13 cellular contexts compared by ENCODE assay signal in the genomic region with DNA sequence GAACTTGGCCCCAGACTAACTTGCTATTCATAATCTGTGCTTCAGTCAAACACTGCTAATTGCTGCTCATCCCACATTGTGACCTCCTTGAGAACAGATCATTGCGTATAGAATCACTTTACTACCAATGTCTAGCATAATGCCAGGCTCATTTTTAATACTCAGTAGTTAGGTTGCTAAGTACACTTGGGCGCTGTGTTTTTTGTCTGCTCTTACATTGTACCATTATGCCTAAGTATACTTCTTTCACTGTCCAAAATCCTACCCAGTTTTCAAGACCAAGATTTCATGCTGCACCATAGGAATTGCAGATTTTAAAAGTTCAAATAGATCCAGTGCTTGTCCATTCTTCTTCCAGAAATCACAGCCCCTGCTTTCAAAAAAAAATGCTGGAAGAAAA. TPM values are rescaled to one million over a fixed set of nuclear protein-coding genes. Genes with fewer than 3 reads are reported as not detected.
DNase-seq lines count a peak whose midpoint lies in the region; ATAC-seq, FAIRE-seq and TF ChIP-seq lines count a peak whose summit lies in the region.
"Had no signal": no experiment of that assay in that cellular context is flagged by ENCODE, and none has a peak within 500 bp of the region (broad histone marks: within the 10 kb centered on the region; RNA-seq: fewer than 3 reads in every experiment).

No MANE protein-coding gene starts in this region.

- H3K9me3 Mint-ChIP-seq in WTC11: no peaks in the 10 kb centered on the region
- H3K9me3 Mint-ChIP-seq in CD4-positive, alpha-beta T cell: no peaks in the 10 kb centered on the region

- H3K27me3 Mint-ChIP-seq in WTC11 (ENCODE audit: low read depth): no peaks in the 10 kb centered on the region
- peaks cover 4% of the 10 kb centered on the region for H3K27me3 Mint-ChIP-seq in CD4-positive, alpha-beta T cell

- ATAC-seq in WTC11: no peak
- ATAC-seq in CD4-positive, alpha-beta T cell (ENCODE audit: poor library complexity): no peak
- ATAC-seq: HCT116 had no signal

- CTCF ChIA-PET in WTC11 (lab: Charles Lee): no interaction called here
- CTCF ChIA-PET in CD4-positive, alpha-beta T cell (lab: Charles Lee): no interaction called here

- no peaks in the 10 kb centered on the region for H3K36me3 Mint-ChIP-seq in WTC11
- no peaks in the 10 kb centered on the region for H3K36me3 Mint-ChIP-seq in CD4-positive, alpha-beta T cell (ENCODE audit: low read depth)
- H3K36me3 Mint-ChIP-seq: CD14-positive monocyte had no signal

- intact Hi-C loops in CD4-positive, alpha-beta T cell (cut with DNase I, micrococcal nuclease): no loop called here

- H3K27ac ChIP-seq in CD4-positive, alpha-beta T cell (ENCODE audit: low read depth, low read length): no peak overlapping the region

- H3K36me3 ChIP-seq in bronchial epithelial cell (ENCODE audit: control insufficient read depth, insufficient read depth, low read length): no peaks in the 10 kb centered on the region

- H3K9me3 ChIP-seq in CD4-positive, alpha-beta T cell (ENCODE audit: control insufficient read depth, low read length): no peaks in the 10 kb centered on the region

- no peak overlapping the region for H3K27ac Mint-ChIP-seq in WTC11
- no peak overlapping the region for H3K27ac Mint-ChIP-seq in CD4-positive, alpha-beta T cell
- H3K27ac Mint-ChIP-seq: CD14-positive monocyte; CD8-positive, alpha-beta memory T cell; IgD-negative memory B cell had no signal

- POLR2A ChIA-PET in WTC11 (lab: Charles Lee): no interaction called here
- POLR2A ChIA-PET in CD4-positive, alpha-beta T cell (lab: Charles Lee): no interaction called here

- no peaks in the 10 kb centered on the region for H3K4me1 Mint-ChIP-seq in WTC11
- no peaks in the 10 kb centered on the region for H3K4me1 Mint-ChIP-seq in CD4-positive, alpha-beta T cell (ENCODE audit: low read depth)
- H3K4me1 Mint-ChIP-seq: CD14-positive monocyte; CD8-positive, alpha-beta memory T cell; IgD-negative memory B cell had no signal

- H3K4me3 Mint-ChIP-seq in WTC11: no peak overlapping the region
- H3K4me3 Mint-ChIP-seq in CD4-positive, alpha-beta T cell: no peak overlapping the region
- H3K4me3 Mint-ChIP-seq: CD14-positive monocyte; CD8-positive, alpha-beta memory T cell; IgD-negative memory B cell had no signal

- H3K27me3 ChIP-seq in bronchial epithelial cell (ENCODE audit: control insufficient read depth, insufficient read depth, low read length): no peaks in the 10 kb centered on the region
- no peaks in the 10 kb centered on the region for H3K27me3 ChIP-seq in CD4-positive, alpha-beta T cell (ENCODE audit: control insufficient read depth, insufficient read depth, low read length)

- TF ChIP-seq POLR2A in H54 (IDR thresholded peaks at IDR 0.05; ENCODE audit: low read depth, low read length): no peak

- no peak overlapping the region for H3K4me3 ChIP-seq in bronchial epithelial cell (ENCODE audit: low read depth, low read length)

- FAIRE-seq in H54 (lab: Jason Lieb, UNC) (peak; percentile 92), bronchial epithelial cell (lab: Jason Lieb, UNC) (peak; percentile 13)

- peak; percentile 17 for DNase-seq in COR-L47 (lab: John Stamatoyannopoulos, UW)
- DNase-seq in H54 (ENCODE audit: insufficient read length, low spot score): no peak
- peak; percentile 92 for DNase-seq in NCI-H69 (lab: John Stamatoyannopoulos, UW)
- DNase-seq in bronchial epithelial cell (ENCODE audit: low read depth): no peak
- no peak for DNase-seq in NCI-H2196 (lab: John Stamatoyannopoulos, UW; ENCODE audit: unreplicated experiment)
- DNase-seq in WTC11 (ENCODE audit: low spot score): no peak
- DNase-seq in CD4-positive, alpha-beta T cell: no peak
- DNase-seq: CD8-positive, alpha-beta memory T cell; DMS53; GF-D8 had no signal

- TF ChIP-seq CTCF in bronchial epithelial cell (IDR thresholded peaks at IDR 0.05; ENCODE audit: insufficient read depth, low read length, severe bottlenecking): no peak
- no peak for TF ChIP-seq CTCF in WTC11 (IDR thresholded peaks at IDR 0.05)
- TF ChIP-seq CTCF in CD4-positive, alpha-beta T cell (IDR thresholded peaks at IDR 0.05): no peak

TF ChIP-seq in WTC11, 78 proteins besides CTCF, POLR2A, EP300 and RAD21 (continues in another document):
- TF ChIP-seq FOXP1 (CRISPR knock-in tag; IDR thresholded peaks at IDR 0.05; ENCODE audit: borderline replicate concordance): no peak
- TF ChIP-seq, protein P1, sequence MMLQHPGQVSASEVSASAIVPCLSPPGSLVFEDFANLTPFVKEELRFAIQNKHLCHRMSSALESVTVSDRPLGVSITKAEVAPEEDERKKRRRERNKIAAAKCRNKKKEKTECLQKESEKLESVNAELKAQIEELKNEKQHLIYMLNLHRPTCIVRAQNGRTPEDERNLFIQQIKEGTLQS (CRISPR knock-in tag; conservative IDR thresholded peaks at IDR 0.05): no peak
- TF ChIP-seq, protein P2, sequence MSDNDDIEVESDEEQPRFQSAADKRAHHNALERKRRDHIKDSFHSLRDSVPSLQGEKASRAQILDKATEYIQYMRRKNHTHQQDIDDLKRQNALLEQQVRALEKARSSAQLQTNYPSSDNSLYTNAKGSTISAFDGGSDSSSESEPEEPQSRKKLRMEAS (CRISPR knock-in tag; IDR thresholded peaks at IDR 0.05): no peak
- TF ChIP-seq JAZF1 (CRISPR knock-in tag; IDR thresholded peaks at IDR 0.05): no peak
- no peak for TF ChIP-seq HMGA2 (CRISPR knock-in tag; IDR thresholded peaks at IDR 0.05)
- TF ChIP-seq PRRX2 (CRISPR knock-in tag; IDR thresholded peaks at IDR 0.05): no peak
- TF ChIP-seq NFYB (CRISPR knock-in tag; conservative IDR thresholded peaks at IDR 0.05; ENCODE audit: low read depth): no peak
- TF ChIP-seq, protein P3, sequence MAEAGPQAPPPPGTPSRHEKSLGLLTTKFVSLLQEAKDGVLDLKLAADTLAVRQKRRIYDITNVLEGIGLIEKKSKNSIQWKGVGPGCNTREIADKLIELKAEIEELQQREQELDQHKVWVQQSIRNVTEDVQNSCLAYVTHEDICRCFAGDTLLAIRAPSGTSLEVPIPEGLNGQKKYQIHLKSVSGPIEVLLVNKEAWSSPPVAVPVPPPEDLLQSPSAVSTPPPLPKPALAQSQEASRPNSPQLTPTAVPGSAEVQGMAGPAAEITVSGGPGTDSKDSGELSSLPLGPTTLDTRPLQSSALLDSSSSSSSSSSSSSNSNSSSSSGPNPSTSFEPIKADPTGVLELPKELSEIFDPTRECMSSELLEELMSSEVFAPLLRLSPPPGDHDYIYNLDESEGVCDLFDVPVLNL (CRISPR knock-in tag; IDR thresholded peaks at IDR 0.05; ENCODE audit: borderline replicate concordance, low read depth): no peak
- TF ChIP-seq SOX15 (CRISPR knock-in tag; IDR thresholded peaks at IDR 0.05): no peak
- TF ChIP-seq, protein P4, sequence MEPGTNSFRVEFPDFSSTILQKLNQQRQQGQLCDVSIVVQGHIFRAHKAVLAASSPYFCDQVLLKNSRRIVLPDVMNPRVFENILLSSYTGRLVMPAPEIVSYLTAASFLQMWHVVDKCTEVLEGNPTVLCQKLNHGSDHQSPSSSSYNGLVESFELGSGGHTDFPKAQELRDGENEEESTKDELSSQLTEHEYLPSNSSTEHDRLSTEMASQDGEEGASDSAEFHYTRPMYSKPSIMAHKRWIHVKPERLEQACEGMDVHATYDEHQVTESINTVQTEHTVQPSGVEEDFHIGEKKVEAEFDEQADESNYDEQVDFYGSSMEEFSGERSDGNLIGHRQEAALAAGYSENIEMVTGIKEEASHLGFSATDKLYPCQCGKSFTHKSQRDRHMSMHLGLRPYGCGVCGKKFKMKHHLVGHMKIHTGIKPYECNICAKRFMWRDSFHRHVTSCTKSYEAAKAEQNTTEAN (CRISPR knock-in tag; IDR thresholded peaks at IDR 0.05): no peak
- TF ChIP-seq NFATC4 (CRISPR knock-in tag; IDR thresholded peaks at IDR 0.05): no peak
- TF ChIP-seq, protein P5, sequence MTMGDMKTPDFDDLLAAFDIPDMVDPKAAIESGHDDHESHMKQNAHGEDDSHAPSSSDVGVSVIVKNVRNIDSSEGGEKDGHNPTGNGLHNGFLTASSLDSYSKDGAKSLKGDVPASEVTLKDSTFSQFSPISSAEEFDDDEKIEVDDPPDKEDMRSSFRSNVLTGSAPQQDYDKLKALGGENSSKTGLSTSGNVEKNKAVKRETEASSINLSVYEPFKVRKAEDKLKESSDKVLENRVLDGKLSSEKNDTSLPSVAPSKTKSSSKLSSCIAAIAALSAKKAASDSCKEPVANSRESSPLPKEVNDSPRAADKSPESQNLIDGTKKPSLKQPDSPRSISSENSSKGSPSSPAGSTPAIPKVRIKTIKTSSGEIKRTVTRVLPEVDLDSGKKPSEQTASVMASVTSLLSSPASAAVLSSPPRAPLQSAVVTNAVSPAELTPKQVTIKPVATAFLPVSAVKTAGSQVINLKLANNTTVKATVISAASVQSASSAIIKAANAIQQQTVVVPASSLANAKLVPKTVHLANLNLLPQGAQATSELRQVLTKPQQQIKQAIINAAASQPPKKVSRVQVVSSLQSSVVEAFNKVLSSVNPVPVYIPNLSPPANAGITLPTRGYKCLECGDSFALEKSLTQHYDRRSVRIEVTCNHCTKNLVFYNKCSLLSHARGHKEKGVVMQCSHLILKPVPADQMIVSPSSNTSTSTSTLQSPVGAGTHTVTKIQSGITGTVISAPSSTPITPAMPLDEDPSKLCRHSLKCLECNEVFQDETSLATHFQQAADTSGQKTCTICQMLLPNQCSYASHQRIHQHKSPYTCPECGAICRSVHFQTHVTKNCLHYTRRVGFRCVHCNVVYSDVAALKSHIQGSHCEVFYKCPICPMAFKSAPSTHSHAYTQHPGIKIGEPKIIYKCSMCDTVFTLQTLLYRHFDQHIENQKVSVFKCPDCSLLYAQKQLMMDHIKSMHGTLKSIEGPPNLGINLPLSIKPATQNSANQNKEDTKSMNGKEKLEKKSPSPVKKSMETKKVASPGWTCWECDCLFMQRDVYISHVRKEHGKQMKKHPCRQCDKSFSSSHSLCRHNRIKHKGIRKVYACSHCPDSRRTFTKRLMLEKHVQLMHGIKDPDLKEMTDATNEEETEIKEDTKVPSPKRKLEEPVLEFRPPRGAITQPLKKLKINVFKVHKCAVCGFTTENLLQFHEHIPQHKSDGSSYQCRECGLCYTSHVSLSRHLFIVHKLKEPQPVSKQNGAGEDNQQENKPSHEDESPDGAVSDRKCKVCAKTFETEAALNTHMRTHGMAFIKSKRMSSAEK (CRISPR knock-in tag; IDR thresholded peaks at IDR 0.05; ENCODE audit: borderline replicate concordance): no peak

RNA-seq across cellular contexts. Expression of a gene that starts 32.8 kb away (rescaled TPM):
- 39.5 and 48.3 TPM in 2 replicates for total RNA-seq in bronchial epithelial cell
- 27.3 to 32.9 TPM (median 31.0 TPM) in 3 replicates for total RNA-seq in WTC11 (2021)
- 10 to 100 TPM; 16.9 to 17.5 TPM for total RNA-seq in CD4-positive, alpha-beta T cell

Comparison
In these comparisons a context has a peak if more than half of its experiments do, and no peak if none do; other contexts are left out.
1. DNase-seq: peak in COR-L47 (single experiment) and NCI-H69 (single experiment); none in H54 (single experiment), bronchial epithelial cell (single experiment), NCI-H2196 (single experiment), WTC11 (single experiment) and CD4-positive, alpha-beta T cell (0 of 10).